Comparison of ENCODE assay signal across 23 cellular contexts in the genomic region with DNA sequence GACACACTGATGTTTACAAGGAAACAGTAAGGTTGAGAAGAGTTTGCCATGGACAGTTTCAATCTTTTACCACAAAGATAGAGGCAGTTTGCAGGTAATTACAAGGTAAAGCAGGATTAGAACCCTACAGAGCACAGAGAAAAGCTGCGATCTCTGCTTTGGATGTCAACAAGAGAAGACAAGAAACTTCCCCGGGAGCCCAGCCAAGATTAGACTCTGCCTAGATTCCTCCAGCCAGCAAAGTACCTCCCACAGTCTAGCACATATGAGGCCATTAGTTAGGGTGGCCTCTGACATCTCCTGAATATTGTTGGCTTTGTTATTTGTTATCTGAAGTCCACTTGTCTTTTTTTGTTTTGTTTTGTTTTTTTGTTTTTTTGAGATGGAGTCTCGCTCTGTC.
"Had no signal": no experiment of that assay in that cellular context is flagged by ENCODE, and none has a peak within 500 bp of the region (broad histone marks: within the 10 kb centered on the region; RNA-seq: fewer than 3 reads in every experiment).

No MANE protein-coding gene starts in this region.

- H2AFZ ChIP-seq: hepatocyte, neural progenitor cell, parathyroid adenoma had no signal

- H3K9ac ChIP-seq: neural progenitor cell, parathyroid adenoma had no signal

- H3K27ac ChIP-seq: esophagus muscularis mucosa, foreskin keratinocyte, gastroesophageal sphincter, heart left ventricle, hepatocyte, neural progenitor cell, parathyroid adenoma, psoas muscle, sigmoid colon, stomach, tibial artery had no signal

- H3K9me3 ChIP-seq: esophagus muscularis mucosa, gastroesophageal sphincter, heart left ventricle, psoas muscle, stomach, tibial artery had no signal

- ATAC-seq: foreskin keratinocyte; gastroesophageal sphincter; heart left ventricle; left lobe of liver; naive thymus-derived CD4-positive, alpha-beta T cell; psoas muscle; right cardiac atrium; stimulated activated effector memory CD8-positive, alpha-beta T cell treated with anti-CD3 and anti-CD28 coated beads, Interleukin-12 subunit alpha, Interleukin-12 subunit beta, amount 100 ng/mL, for 72 hours had no signal

- DNase-seq: effector CD8-positive, alpha-beta T cell; foreskin keratinocyte; heart left ventricle; kidney; mesenchymal stem cell; midbrain; naive thymus-derived CD4-positive, alpha-beta T cell; psoas muscle; right cardiac atrium; sigmoid colon; stimulated activated CD4-positive, alpha-beta T cell treated with anti-CD3 and anti-CD28 coated beads, Interleukin-2, amount 100 ng/mL, for 24 hours; stimulated activated CD4-positive, alpha-beta T cell treated with anti-CD3 and anti-CD28 coated beads, Interleukin-4, amount 100 ng/mL, for 24 hours; stimulated activated naive CD4-positive, alpha-beta T cell treated with Interleukin-2 at 50 U/mL for 16 hours; stomach; tibial artery had no signal

- H3K36me3 ChIP-seq: esophagus muscularis mucosa, gastroesophageal sphincter, heart left ventricle, neural progenitor cell, sigmoid colon, stomach, tibial artery had no signal

- H3K27me3 ChIP-seq: esophagus muscularis mucosa, foreskin keratinocyte, heart left ventricle, hepatocyte, neural progenitor cell, sigmoid colon, stomach, tibial artery had no signal

- H3K79me2 ChIP-seq: hepatocyte, parathyroid adenoma had no signal

- H3K4me2 ChIP-seq: hepatocyte, neural progenitor cell had no signal

- H3K4me3 ChIP-seq: esophagus muscularis mucosa, gastroesophageal sphincter, heart left ventricle, hepatocyte, lung, neural progenitor cell, psoas muscle, sigmoid colon, stomach, tibial artery had no signal

- H3K4me1 ChIP-seq: esophagus muscularis mucosa, foreskin keratinocyte, gastroesophageal sphincter, heart left ventricle, neural progenitor cell, parathyroid adenoma, psoas muscle, sigmoid colon, stomach, tibial artery had no signal
